In genomic region chr10:125859128-125859817, GRCh38 we compare ENCODE assay signal across 21 cellular contexts. TPM values are rescaled to one million over a fixed set of nuclear protein-coding genes. Genes with fewer than 3 reads are reported as not detected.
DNase-seq lines count a peak whose midpoint lies in the region; ATAC-seq and TF ChIP-seq lines count a peak whose summit lies in the region.
"Had no signal": no experiment of that assay in that cellular context is flagged by ENCODE, and none has a peak within 500 bp of the region (broad histone marks: within the 10 kb centered on the region; RNA-seq: fewer than 3 reads in every experiment).

No MANE protein-coding gene starts in this region.

- TF ChIP-seq EP300 in sigmoid colon (IDR thresholded peaks at IDR 0.05): no peak

- no peak overlapping the region for H3K4me3 ChIP-seq in sigmoid colon
- H3K4me3 ChIP-seq: gastrocnemius medialis had no signal

- 63 to 84% methylated on average over 4 of the region's 4 CpGs for WGBS in sigmoid colon, 2 donors

- no peak for TF ChIP-seq POLR2A in sigmoid colon (IDR thresholded peaks at IDR 0.05)

- ATAC-seq in left colon (peak; percentile 26), GM21619 (IDR thresholded peaks at IDR 0.05; ENCODE audit: unreplicated experiment) (no peak), HG03439 (IDR thresholded peaks at IDR 0.05; ENCODE audit: unreplicated experiment) (no peak)
- ATAC-seq: activated CD8-positive, alpha-beta T cell treated with anti-CD3 and anti-CD28 coated beads, Interleukin-2, amount 10 ng/mL, durations not matched to agents 7 days and 5 days; activated T-cell treated with anti-CD3 and anti-CD28 coated beads, Interleukin-2, amount 50 U/mL, for 4 hours; CD8-positive, alpha-beta T cell; esophagus mucosa; gastrocnemius medialis; HepG2 had no signal

- no peaks in the 10 kb centered on the region for H3K9me3 ChIP-seq in sigmoid colon
- H3K9me3 ChIP-seq: gastrocnemius medialis, SK-N-SH had no signal

- intact Hi-C loops in left colon (cut with DNase I, micrococcal nuclease) (no loop called here), sigmoid colon (cut with DNase I) (no loop called here)

- no peaks in the 10 kb centered on the region for H3K4me1 ChIP-seq in sigmoid colon
- H3K4me1 ChIP-seq: gastrocnemius medialis had no signal

- DNase-seq in DMS53 treated with DMSO at 0.1 percent for 48 hours (lab: John Stamatoyannopoulos, UW; ENCODE audit: unreplicated experiment) (peak; percentile 75), NCI-H1436 treated with DMSO at 0.1 percent for 48 hours (lab: John Stamatoyannopoulos, UW) (peak; percentile 38), NCI-H748 treated with DMSO at 0.1 percent for 48 hours (lab: John Stamatoyannopoulos, UW) (peak; percentile 57), left colon (no peak), sigmoid colon (no peak), GM20000 (ENCODE audit: low spot score) (no peak)
- DNase-seq: activated CD8-positive, alpha-beta T cell treated with anti-CD3 and anti-CD28 coated beads, Interleukin-2, amount 10 ng/mL, durations not matched to agents 7 days and 5 days; activated naive CD4-positive, alpha-beta T cell treated with anti-CD3 and anti-CD28 coated beads, Interleukin-2, amount 50 U/mL, for 16 hours; activated T-cell treated with anti-CD3 and anti-CD28 coated beads, Interleukin-2, amount 50 U/mL, for 4 hours; CD8-positive, alpha-beta T cell; DND-41; effector CD8-positive, alpha-beta T cell; gastrocnemius medialis; naive B cell; NCI-H1694 treated with DMSO at 0.1 percent for 48 hours; SK-N-SH; stimulated activated CD4-positive, alpha-beta T cell treated with anti-CD3 and anti-CD28 coated beads, Interleukin-12 subunit alpha, Interleukin-12 subunit beta, amount 100 ng/mL, for 4 hours had no signal

- H3K27ac ChIP-seq in sigmoid colon: no peak overlapping the region
- H3K27ac ChIP-seq: gastrocnemius medialis had no signal

- TF ChIP-seq CTCF in sigmoid colon (IDR thresholded peaks at IDR 0.05) (no peak), GM20000 (IDR thresholded peaks at IDR 0.05; ENCODE audit: extremely low read depth, missing control alignments) (no peak)

- no peaks in the 10 kb centered on the region for H3K27me3 ChIP-seq in sigmoid colon
- H3K27me3 ChIP-seq: gastrocnemius medialis had no signal

- H3K36me3 ChIP-seq in sigmoid colon: peaks cover 0 to 39% (median 7%) of the 10 kb centered on the region in 4 donors

RNA-seq across cellular contexts. Expression of gene DHX32, which starts 21.8 kb away (rescaled TPM):
- total RNA-seq in left colon (10 to 100 TPM; 78.3 to 78.9 TPM), sigmoid colon (10 to 100 TPM; 16.0 to 22.4 (median 21.3) TPM)
- 10 to 100 TPM; 28.3 to 57.8 (median 55.9) TPM for polyA plus RNA-seq in sigmoid colon

RNA-seq across cellular contexts. Expression of gene BCCIP, which starts 35.9 kb away (rescaled TPM):
- total RNA-seq in left colon (10 to 100 TPM; 31.4 to 34.4 TPM), sigmoid colon (10 to 100 TPM; 37.7 to 54.9 (median 45.8) TPM)
- 10 to 100 TPM; 46.8 to 61.4 (median 52.7) TPM for polyA plus RNA-seq in sigmoid colon

RNA-seq across cellular contexts. Expression of gene UROS, which starts 36.2 kb away (rescaled TPM):
- total RNA-seq in left colon: 10 to 100 TPM; 21.7 to 30.5 TPM
- total RNA-seq in sigmoid colon: 10 to 100 TPM; 26.3 to 46.7 (median 36.8) TPM
- polyA plus RNA-seq in sigmoid colon: 10 to 100 TPM; 26.1 to 35.4 (median 28.5) TPM

RNA-seq across cellular contexts. Expression of gene FANK1, which starts 37.1 kb away (rescaled TPM):
- total RNA-seq in left colon (1 to 10 TPM; 5.9 to 7.1 TPM), sigmoid colon (1 to 10 TPM in 2 of 4 donors, under 1 TPM in 1, not detected in 1; 0.71 to 3.5 (median 1.5) TPM)
- 10 to 100 TPM in 1 of 3 donors, 1 to 10 TPM in 2; 3.4 to 12.6 (median 7.9) TPM for polyA plus RNA-seq in sigmoid colon
- total RNA-seq: activated CD8-positive, alpha-beta T cell treated with anti-CD3 and anti-CD28 coated beads, Interleukin-2, amount 10 ng/mL, durations not matched to agents 7 days and 5 days; CD8-positive, alpha-beta T cell; HepG2 had no signal

Comparison
In these comparisons a context has a peak if more than half of its experiments do, and no peak if none do; other contexts are left out.
1. DNase-seq: peak in DMS53 treated with DMSO at 0.1 percent for 48 hours (single experiment), NCI-H1436 treated with DMSO at 0.1 percent for 48 hours (single experiment) and NCI-H748 treated with DMSO at 0.1 percent for 48 hours (single experiment); none in left colon (0 of 2), sigmoid colon (single experiment) and GM20000 (single experiment).